In the genomic region with DNA sequence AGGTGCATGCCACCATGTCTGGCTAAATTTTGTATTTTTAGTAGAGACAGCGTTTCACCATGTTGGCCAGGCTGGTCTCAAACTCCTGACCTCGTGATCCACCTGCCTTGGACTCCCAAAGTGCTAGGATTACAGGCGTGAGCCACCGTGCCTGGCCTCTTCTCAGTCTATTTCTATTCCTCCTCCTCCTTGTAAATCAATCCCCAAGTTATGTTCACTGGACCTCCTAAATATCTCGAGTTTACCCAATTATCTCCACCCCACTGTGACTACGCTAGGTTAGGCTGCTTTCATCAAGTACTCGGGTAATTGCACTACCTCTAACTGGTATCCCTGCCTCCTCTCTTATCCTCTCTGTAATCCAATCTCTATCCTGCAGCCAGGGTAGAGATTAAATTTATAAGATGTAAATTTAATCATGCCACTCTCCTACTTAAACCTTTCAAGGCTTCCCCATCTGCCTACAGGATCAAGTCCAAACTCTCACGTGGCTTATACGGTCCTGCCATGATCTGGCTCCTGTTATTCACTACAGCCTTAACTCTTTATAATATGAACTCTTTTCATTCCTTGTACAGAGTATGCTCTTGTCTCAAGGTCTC, we compare ENCODE assay signal across 8 cellular contexts. TPM values are rescaled to one million over a fixed set of nuclear protein-coding genes. Genes with fewer than 3 reads are reported as not detected.
A peak's percentile ranks its signal among the peaks of the same experiment; 100 is the strongest.
DNase-seq lines count a peak whose midpoint lies in the region; ATAC-seq and TF ChIP-seq lines count a peak whose summit lies in the region.

No MANE protein-coding gene starts in this region.

- H3K9me3 ChIP-seq in BLaER1 treated with 17β-estradiol and CSF1 and Interleukin-3, amounts not matched to agents 10 nM and 100 nM (replicated peaks in 1 of 11): no peaks in the 10 kb centered on the region
- H3K9me3 ChIP-seq in adrenal gland (replicated peaks in 1 of 3): no peaks in the 10 kb centered on the region

- peaks cover 27 to 35% (median 33%) of the 10 kb centered on the region in 11 experiments for H3K36me3 ChIP-seq in BLaER1 treated with 17β-estradiol and CSF1 and Interleukin-3, amounts not matched to agents 10 nM and 100 nM
- peaks cover 0 to 21% of the 10 kb centered on the region in 2 donors for H3K36me3 ChIP-seq in adrenal gland (replicated peaks in 1 of 2)

- H4K20me1 ChIP-seq in BLaER1 treated with 17β-estradiol and CSF1 and Interleukin-3, amounts not matched to agents 10 nM and 100 nM: peaks cover 4 to 35% (median 22%) of the 10 kb centered on the region in 11 experiments; a peak in 17 of 22 replicates

- H3K4me3 Mint-ChIP-seq in HFFc6 (peak overlapping the region; percentile 100; the same call in 1 of the 2 replicates), nephron progenitor cell (peak overlapping the region; percentile 99)

- TF ChIP-seq POLR2A in adrenal gland (IDR thresholded peaks at IDR 0.05): no peak

- H3K36me3 Mint-ChIP-seq in HFFc6 (ENCODE audit: low read depth) (peaks cover 24% of the 10 kb centered on the region), nephron progenitor cell (ENCODE audit: low read depth) (peaks cover 13% of the 10 kb centered on the region)

- H3K27ac Mint-ChIP-seq in HFFc6: peak overlapping the region; percentile 93; the same call in 1 of the 2 replicates
- peak overlapping the region; percentile 47 for H3K27ac Mint-ChIP-seq in nephron progenitor cell

- no peak for DNase-seq in HFFc6
- no peak for DNase-seq in adrenal gland
- no peak for DNase-seq in nephron progenitor cell
- DNase-seq in putamen (ENCODE audit: low spot score): no peak
- DNase-seq in NCI-H1436 (lab: John Stamatoyannopoulos, UW): no peak
- no peak for DNase-seq in CD1c-positive myeloid dendritic cell (ENCODE audit: extremely low spot score)

- H3K9me3 Mint-ChIP-seq in HFFc6: no peaks in the 10 kb centered on the region
- no peaks in the 10 kb centered on the region for H3K9me3 Mint-ChIP-seq in nephron progenitor cell

- peak overlapping the region in 10 of 11 experiments; percentile 86 to 94 (median 92); a peak in 14 of 22 replicates for H3K9ac ChIP-seq in BLaER1 treated with 17β-estradiol and CSF1 and Interleukin-3, amounts not matched to agents 10 nM and 100 nM

- intact Hi-C loops in adrenal gland (cut with DNase I): no loop called here

- H3K4me1 ChIP-seq in BLaER1 treated with 17β-estradiol and CSF1 and Interleukin-3, amounts not matched to agents 10 nM and 100 nM: peaks cover 71 to 90% (median 81%) of the 10 kb centered on the region in 10 experiments
- H3K4me1 ChIP-seq in adrenal gland (replicated peaks in 1 of 2): peaks cover 14 to 39% of the 10 kb centered on the region in 2 donors

- H3K4me3 ChIP-seq in BLaER1 treated with 17β-estradiol and CSF1 and Interleukin-3, amounts not matched to agents 10 nM and 100 nM: peak overlapping the region in 3 of 10 experiments; percentile 79 to 88 (median 88); a peak in 5 of 20 replicates
- peak overlapping the region in 1 of 4 donors; percentile 32 for H3K4me3 ChIP-seq in adrenal gland

- no peak for ATAC-seq in GM21381 (IDR thresholded peaks at IDR 0.05; ENCODE audit: unreplicated experiment)

- H3K4me2 ChIP-seq in BLaER1 treated with 17β-estradiol and CSF1 and Interleukin-3, amounts not matched to agents 10 nM and 100 nM: peak overlapping the region; percentile 85 to 98 (median 94)

- peak overlapping the region; percentile 82 to 98 (median 92); a peak in 19 of 22 replicates for H3K27ac ChIP-seq in BLaER1 treated with 17β-estradiol and CSF1 and Interleukin-3, amounts not matched to agents 10 nM and 100 nM
- peak overlapping the region in 3 of 5 donors; percentile 25 to 91 (median 72) for H3K27ac ChIP-seq in adrenal gland

- H3K4me1 Mint-ChIP-seq in HFFc6 (ENCODE audit: low read depth) (peaks cover 37% of the 10 kb centered on the region), nephron progenitor cell (peaks cover 57% of the 10 kb centered on the region)

- TF ChIP-seq CTCF in HFFc6 (IDR thresholded peaks at IDR 0.05): no peak
- no peak for TF ChIP-seq CTCF in adrenal gland (IDR thresholded peaks at IDR 0.05)
- TF ChIP-seq CTCF in nephron progenitor cell (IDR thresholded peaks at IDR 0.05): no peak

- H3K27me3 Mint-ChIP-seq in HFFc6 (ENCODE audit: insufficient read depth): peaks cover 5% of the 10 kb centered on the region; the same call in 1 of the 2 replicates
- no peaks in the 10 kb centered on the region for H3K27me3 Mint-ChIP-seq in nephron progenitor cell (ENCODE audit: low read depth, poor library complexity)

- 66 to 77% (median 74%) methylated on average over 9 of the region's 9 CpGs for WGBS in adrenal gland, 4 donors

- H3K27me3 ChIP-seq in BLaER1 treated with 17β-estradiol and CSF1 and Interleukin-3, amounts not matched to agents 10 nM and 100 nM: no peaks in the 10 kb centered on the region
- H3K27me3 ChIP-seq in adrenal gland: no peaks in the 10 kb centered on the region

RNA-seq across cellular contexts. Expression of gene MAD2L1BP, which starts 0.8 kb away (rescaled TPM):
- total RNA-seq in HFFc6 (2021; fragmentation: NEBNext Ultra II Directional; extraction: Animal tissue kit (Norgen Biotek cat#: 25700)): 10 to 100 TPM; 23.6 to 26.7 (median 26.4) TPM
- 100 to 1,000 TPM in 1 of 8 donors, 10 to 100 TPM in 7; 16.1 to 112 (median 28.9) TPM for total RNA-seq in adrenal gland
- polyA plus RNA-seq in adrenal gland: 10 to 100 TPM; 15.2 to 26.2 (median 18.2) TPM

RNA-seq across cellular contexts. Expression of gene GTPBP2, which starts 5.7 kb away (rescaled TPM):
- total RNA-seq in HFFc6 (2021; fragmentation: NEBNext Ultra II Directional; extraction: Animal tissue kit (Norgen Biotek cat#: 25700)): 10 to 100 TPM; 35.6 to 47.7 (median 41.0) TPM
- total RNA-seq in adrenal gland: 10 to 100 TPM; 16.5 to 59.3 (median 39.8) TPM
- polyA plus RNA-seq in adrenal gland: 10 to 100 TPM; 26.9 to 73.5 (median 65.1) TPM

RNA-seq across cellular contexts. Expression of gene RSPH9, which starts 10.0 kb away (rescaled TPM):
- total RNA-seq in HFFc6 (2021; fragmentation: NEBNext Ultra II Directional; extraction: Animal tissue kit (Norgen Biotek cat#: 25700)): under 1 TPM in 5 of 6 experiments, not detected in 1; 0.09 to 0.60 (median 0.30) TPM
- under 1 TPM in 6 of 8 donors, not detected in 2; 0.20 to 0.69 (median 0.35) TPM for total RNA-seq in adrenal gland
- under 1 TPM; 0.22 to 0.72 (median 0.71) TPM for polyA plus RNA-seq in adrenal gland

RNA-seq across cellular contexts. Expression of gene MRPS18A, which starts 52.8 kb away (rescaled TPM):
- 10 to 100 TPM; 34.3 to 42.8 (median 38.3) TPM for total RNA-seq in HFFc6 (2021; fragmentation: NEBNext Ultra II Directional; extraction: Animal tissue kit (Norgen Biotek cat#: 25700))
- 10 to 100 TPM; 47.8 to 64.8 (median 52.0) TPM for total RNA-seq in adrenal gland
- 10 to 100 TPM; 24.8 to 75.1 (median 33.1) TPM for polyA plus RNA-seq in adrenal gland

RNA-seq across cellular contexts. Expression of gene POLH, which starts 58.8 kb away (rescaled TPM):
- 10 to 100 TPM; 31.4 to 39.8 (median 37.3) TPM for total RNA-seq in HFFc6 (2021; fragmentation: NEBNext Ultra II Directional; extraction: Animal tissue kit (Norgen Biotek cat#: 25700))
- total RNA-seq in adrenal gland: 10 to 100 TPM in 7 of 8 donors, 1 to 10 TPM in 1; 7.5 to 25.0 (median 14.2) TPM
- 10 to 100 TPM in 1 of 3 donors, 1 to 10 TPM in 2; 1.5 to 10.3 (median 2.7) TPM for polyA plus RNA-seq in adrenal gland
